ENCODE assay signal across 9 cellular contexts in genomic region chr13:21458816-21459701, GRCh38. TPM values are rescaled to one million over a fixed set of nuclear protein-coding genes. Genes with fewer than 3 reads are reported as not detected.
A peak's percentile ranks its signal among the peaks of the same experiment; 100 is the strongest.
DNase-seq lines count a peak whose midpoint lies in the region; ATAC-seq, FAIRE-seq and TF ChIP-seq lines count a peak whose summit lies in the region.
"Had no signal": no experiment of that assay in that cellular context is flagged by ENCODE, and none has a peak within 500 bp of the region (broad histone marks: within the 10 kb centered on the region; RNA-seq: fewer than 3 reads in every experiment).

Gene ZDHHC20 (minus strand): TSS chr13:21459303. CDS start chr13:21459171, 132 bp downstream.

- H3K4me2 ChIP-seq in HepG2 (ENCODE audit: low read depth, low read length) = peak within 1 kb of the TSS; percentile 87

- H3K4me3 ChIP-seq in HepG2 (replicated peaks in 1 of 3; ENCODE audit: insufficient read depth in 1 of 3, low read depth in 2 of 3, low read length in 3 of 3) = peak within 1 kb of the TSS; percentile 98 to 100 (median 99)

- peak within 1 kb of the TSS; percentile 80 for H2AFZ ChIP-seq in HepG2 (ENCODE audit: low read length)

- no TSS peak for BruUV-seq in HepG2 (replicated peaks; lab: Mats Ljungman, UMichigan)

- H3K36me3 Mint-ChIP-seq in dendritic cell treated with granulocyte-macrophage colony-stimulating factor and Interleukin-4, amounts not matched to agents 40 ng/mL and 50 ng/mL, for 4 days (ENCODE audit: low read depth) = peaks cover 12% of the 10 kb centered on the region

- H3K9me3 ChIP-seq in HepG2 (ENCODE audit: low read length) = no peaks in the 10 kb centered on the region

- POLR2A ChIA-PET in HepG2 (lab: Yijun Ruan, JAX) = interaction anchor here (0.5 to 2.0 kb wide), 6 partner anchors 9 to 376 kb away, joined by 3 to 10 read pairs (median 3); partner anchors contain the start of genes MRPL57 and SKA3

- H3K9ac ChIP-seq in HepG2 (ENCODE audit: insufficient read depth, low read depth, low read length) = peak within 1 kb of the TSS; percentile 98

- DNase-seq in AG20443 (ENCODE audit: low spot score) (peak; percentile 99), NCI-H69 (lab: John Stamatoyannopoulos, UW) (peak; percentile 87), HepG2 (ENCODE audit: low spot score) (peak; percentile 72)
- peak; percentile 81 for DNase-seq in activated CD4-positive, alpha-beta T cell treated with anti-CD3 and anti-CD28 coated beads, Interleukin-2, amount 50 U/mL, for 4 hours
- DNase-seq in stimulated activated CD4-positive, alpha-beta T cell treated with anti-CD3 and anti-CD28 coated beads, Interleukin-4, amount 100 ng/mL, for 1 hour = peak; percentile 92

- H3K4me3 Mint-ChIP-seq in dendritic cell treated with granulocyte-macrophage colony-stimulating factor and Interleukin-4, amounts not matched to agents 40 ng/mL and 50 ng/mL, for 4 days = peak within 1 kb of the TSS; percentile 98

- TF ChIP-seq CTCF in HepG2 (CRISPR knock-in tag; IDR thresholded peaks at IDR 0.05) = no peak

- CTCF ChIA-PET in HepG2 (lab: Yijun Ruan, JAX; ENCODE audit: low intra/inter-chr PET ratio, low total read pairs) = no interaction called here

- peaks cover 15% of the 10 kb centered on the region; the same call in 1 of the 2 replicates for H4K20me1 ChIP-seq in HepG2 (ENCODE audit: insufficient read depth, low read length)

- TF ChIP-seq EP300 in HepG2 (IDR thresholded peaks at IDR 0.05; ENCODE audit: low read depth in 2 of 2, low read length in 2 of 2) (no peak), HepG2 (CRISPR knock-in tag; IDR thresholded peaks at IDR 0.05; ENCODE audit: borderline replicate concordance) (no peak)

- H3K27ac ChIP-seq in HepG2 (ENCODE audit: extremely low read length, insufficient read depth, low read length) = peak within 1 kb of the TSS; percentile 95

- intact Hi-C loops in dendritic cell treated with granulocyte-macrophage colony-stimulating factor and Interleukin-4, amounts not matched to agents 40 ng/mL and 50 ng/mL, for 4 days (cut with micrococcal nuclease) = loop anchor here (2.0 to 5.0 kb wide), 5 partner anchors 18 to 557 kb away; partner anchors contain the start of gene XPO4
- intact Hi-C loops in HepG2 (cut with micrococcal nuclease; ENCODE audit: unreplicated experiment) = loop anchor here (5.0 kb wide), 1 partner anchor 57 kb away; no protein-coding TSS in a partner anchor

- peak; percentile 50 for TF ChIP-seq RAD21 in HepG2 (CRISPR knock-in tag; IDR thresholded peaks at IDR 0.05)

- peak within 1 kb of the TSS; percentile 97 for H3K27ac Mint-ChIP-seq in dendritic cell treated with granulocyte-macrophage colony-stimulating factor and Interleukin-4, amounts not matched to agents 40 ng/mL and 50 ng/mL, for 4 days

- peaks cover 42% of the 10 kb centered on the region for H3K79me2 ChIP-seq in HepG2 (ENCODE audit: insufficient read depth, low read length)

- 1% methylated on average over 39 of the region's 107 CpGs for WGBS in HepG2 (ENCODE audit: low lambda C conversion rate)

- in situ Hi-C loops in GM18951 (cut with MboI; ENCODE audit: low sequenced_read_pairs, unreplicated experiment) (no loop called here), HepG2 (cut with HindIII; ENCODE audit: extremely low pct_ligation_motif_present, low pct_unique_long_range_greater_than_20kb) (no loop called here)

- no peaks in the 10 kb centered on the region; a peak in 1 of 5 replicates for H3K27me3 ChIP-seq in HepG2 (ENCODE audit: control insufficient read depth in 1 of 2, insufficient read depth in 2 of 2, low read length in 2 of 2)

- no peak for FAIRE-seq in HepG2 (lab: Jason Lieb, UNC)
- FAIRE-seq: endometrium had no signal

- no peaks in the 10 kb centered on the region for H3K9me3 Mint-ChIP-seq in dendritic cell treated with granulocyte-macrophage colony-stimulating factor and Interleukin-4, amounts not matched to agents 40 ng/mL and 50 ng/mL, for 4 days

- TF ChIP-seq POLR2A in GM18951 (IDR thresholded peaks at IDR 0.05; ENCODE audit: extremely low read depth, insufficient read depth, insufficient read length) (peak; percentile 82), HepG2 (IDR thresholded peaks at IDR 0.05; ENCODE audit: insufficient read depth in 1 of 2, low read depth in 2 of 2, low read length in 2 of 2) (peak; percentile 83 to 90)

- H3K27me3 Mint-ChIP-seq in dendritic cell treated with granulocyte-macrophage colony-stimulating factor and Interleukin-4, amounts not matched to agents 40 ng/mL and 50 ng/mL, for 4 days = no peaks in the 10 kb centered on the region

- H3K4me1 ChIP-seq in HepG2 (ENCODE audit: insufficient read depth, low read length) = peaks cover 49% of the 10 kb centered on the region

- no peaks in the 10 kb centered on the region for H3K36me3 ChIP-seq in HepG2 (replicated peaks in 1 of 2; ENCODE audit: control insufficient read depth in 1 of 2, insufficient read depth in 2 of 2, low read length in 2 of 2)

- H3K4me1 Mint-ChIP-seq in dendritic cell treated with granulocyte-macrophage colony-stimulating factor and Interleukin-4, amounts not matched to agents 40 ng/mL and 50 ng/mL, for 4 days (ENCODE audit: low read depth) = peaks cover 20% of the 10 kb centered on the region

- ATAC-seq in HG03196 (IDR thresholded peaks at IDR 0.05; ENCODE audit: unreplicated experiment) (peak; percentile 79), HepG2 (peak; percentile 94)

TF ChIP-seq in HepG2, 621 proteins besides CTCF, POLR2A, EP300 and RAD21 (continues in another document):
- no peak for TF ChIP-seq ZFP36L1 (CRISPR knock-in tag; IDR thresholded peaks at IDR 0.05)
- peak; percentile 82 for TF ChIP-seq ZNF224 (CRISPR knock-in tag; IDR thresholded peaks at IDR 0.05)
- no peak for TF ChIP-seq PLRG1 (conservative IDR thresholded peaks at IDR 0.05)
- TF ChIP-seq NONO (IDR thresholded peaks at IDR 0.05) = no peak
- TF ChIP-seq NONO (CRISPR knock-in tag; conservative IDR thresholded peaks at IDR 0.05) = no peak; the same call in 1 of the 2 replicates
- TF ChIP-seq, protein P1, sequence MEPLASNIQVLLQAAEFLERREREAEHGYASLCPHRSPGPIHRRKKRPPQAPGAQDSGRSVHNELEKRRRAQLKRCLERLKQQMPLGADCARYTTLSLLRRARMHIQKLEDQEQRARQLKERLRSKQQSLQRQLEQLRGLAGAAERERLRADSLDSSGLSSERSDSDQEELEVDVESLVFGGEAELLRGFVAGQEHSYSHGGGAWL (CRISPR knock-in tag; IDR thresholded peaks at IDR 0.05) = peak; percentile 46; the same call in 1 of the 2 replicates
- TF ChIP-seq ZNF333 (CRISPR knock-in tag; IDR thresholded peaks at IDR 0.05; ENCODE audit: borderline replicate concordance) = peak; percentile 20; the same call in 1 of the 2 replicates
- TF ChIP-seq ZFX (CRISPR knock-in tag; IDR thresholded peaks at IDR 0.05; ENCODE audit: low read depth) = peak; percentile 84
- peak; percentile 55 for TF ChIP-seq HNRNPLL (IDR thresholded peaks at IDR 0.05; ENCODE audit: low read depth, low read length, poor library complexity, severe bottlenecking)
- TF ChIP-seq ASH2L (IDR thresholded peaks at IDR 0.05; ENCODE audit: insufficient read length, low read depth, low read length) = peak; percentile 64
- TF ChIP-seq TAF15 (IDR thresholded peaks at IDR 0.05; ENCODE audit: low read depth, low read length, poor library complexity, severe bottlenecking) = no peak
- TF ChIP-seq SPEN (CRISPR knock-in tag; IDR thresholded peaks at IDR 0.05; ENCODE audit: low read depth) = peak; percentile 53
- TF ChIP-seq AGO2 (optimal IDR thresholded peaks at IDR 0.05; ENCODE audit: low read depth, low read length) = peak; percentile 70
- no peak for TF ChIP-seq ZNF589 (CRISPR knock-in tag; conservative IDR thresholded peaks at IDR 0.05)
- TF ChIP-seq PTBP1 (IDR thresholded peaks at IDR 0.05; ENCODE audit: low read depth, low read length, poor library complexity, severe bottlenecking) = no peak

RNA-seq across cellular contexts. Expression of gene ZDHHC20, which starts in this region (rescaled TPM):
- 58.0 and 59.9 TPM in 2 replicates for total RNA-seq in HepG2 (2016; rRNA removed; fragmentation: Illumina TruSeq; extraction: Trizol)
- 33.6 and 37.9 TPM in 2 replicates for total RNA-seq in HepG2 (2016; cell fraction: cytosol; rRNA removed; fragmentation: Illumina TruSeq; extraction: Trizol; ENCODE audit: low read depth)
- total RNA-seq in HepG2 (2016; cell fraction: insoluble cytoplasmic fraction; rRNA removed; fragmentation: Illumina TruSeq; extraction: Trizol) = 58.2 and 61.9 TPM in 2 replicates
- total RNA-seq in HepG2 (2016; cell fraction: membrane; rRNA removed; fragmentation: Illumina TruSeq; extraction: Trizol) = 31.4 and 36.7 TPM in 2 replicates
- total RNA-seq in HepG2 (2016; cell fraction: nucleus; rRNA removed; fragmentation: Illumina TruSeq; extraction: Trizol) = 54.0 and 61.7 TPM in 2 replicates
- polyA plus RNA-seq in HepG2 (2011; rRNA removed) = 15.0 and 19.9 TPM in 2 replicates
- polyA plus RNA-seq in HepG2 (2011; cell fraction: cytosol; rRNA removed) = 9.9 and 13.4 TPM in 2 replicates
- 4.2 and 5.2 TPM in 2 replicates for polyA plus RNA-seq in HepG2 (2011; cell fraction: nucleus; rRNA removed)
- polyA plus RNA-seq in HepG2 (2012) = 16.4 and 27.7 TPM in 2 replicates
- 3.6 and 5.0 TPM in 2 replicates for polyA plus RNA-seq in HepG2 (2016; cell fraction: cytosol; fragmentation: Illumina TruSeq; extraction: Trizol; ENCODE audit: low read depth)
- 37.0 and 38.2 TPM in 2 replicates for polyA plus RNA-seq in HepG2 (2016; cell fraction: insoluble cytoplasmic fraction; fragmentation: Illumina TruSeq; extraction: Trizol; ENCODE audit: low read depth)
- 13.9 and 14.8 TPM in 2 replicates for polyA plus RNA-seq in HepG2 (2016; cell fraction: membrane; fragmentation: Illumina TruSeq; extraction: Trizol; ENCODE audit: low read depth)
- 45.0 and 50.6 TPM in 2 replicates for polyA plus RNA-seq in HepG2 (2016; cell fraction: nucleus; fragmentation: Illumina TruSeq; extraction: Trizol; ENCODE audit: insufficient read depth, low read depth)
- 21.3 and 30.0 TPM in 2 replicates for polyA minus RNA-seq in HepG2 (2011; rRNA and poly(A)+ RNA removed; ENCODE audit: low replicate concordance)
- polyA minus RNA-seq in HepG2 (2011; cell fraction: cytosol; rRNA and poly(A)+ RNA removed) = 29.9 and 32.9 TPM in 2 replicates
- 19.7 and 20.3 TPM in 2 replicates for polyA minus RNA-seq in HepG2 (2011; cell fraction: nucleus; rRNA and poly(A)+ RNA removed)

Comparison
In these comparisons a context has a peak if more than half of its experiments do, and no peak if none do; other contexts are left out.
1. Peak in every context shown above with its lines: DNase-seq, ATAC-seq, H3K4me3 ChIP-seq and H3K27ac ChIP-seq.